In the genomic region with DNA sequence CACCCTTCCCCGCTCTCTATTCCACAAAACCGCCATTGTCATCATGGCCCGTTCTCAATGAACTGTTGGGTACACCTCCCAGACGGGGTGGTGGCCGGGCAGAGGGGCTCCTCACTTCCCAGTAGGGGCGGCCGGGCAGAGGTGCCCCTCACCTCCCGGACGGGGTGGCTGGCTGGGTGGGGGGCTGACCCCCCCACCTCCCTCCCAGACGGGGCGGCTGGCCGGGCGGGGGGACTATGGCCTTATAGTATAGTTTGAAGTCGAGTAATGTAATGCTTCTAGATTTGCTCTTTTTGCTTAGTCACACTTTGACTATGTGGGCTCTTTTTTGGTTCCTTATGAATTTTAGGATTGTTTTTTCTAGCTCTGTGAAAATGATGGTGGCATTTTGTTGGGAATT, we compare ENCODE assay signal across 16 cellular contexts. TPM values are rescaled to one million over a fixed set of nuclear protein-coding genes. Genes with fewer than 3 reads are reported as not detected.
"Had no signal": no experiment of that assay in that cellular context is flagged by ENCODE, and none has a peak within 500 bp of the region (broad histone marks: within the 10 kb centered on the region; RNA-seq: fewer than 3 reads in every experiment).

No MANE protein-coding gene starts in this region.

RNA-seq across cellular contexts. Expression of a gene that starts 28.5 kb away (rescaled TPM):
- total RNA-seq: hepatocyte, kidney epithelial cell, left ventricle myocardium inferior, lung, mesothelial cell of epicardium, mononuclear cell, natural killer cell, omental fat pad, ovary, prostate gland, sigmoid colon, spleen, temporal lobe, tibial nerve, ureter, uterus had no signal

RNA-seq across cellular contexts. Expression of a gene that starts 31.1 kb away (rescaled TPM):
- total RNA-seq: mesothelial cell of epicardium, temporal lobe had no signal

RNA-seq across cellular contexts. Expression of a gene that starts 37.3 kb away (rescaled TPM):
- total RNA-seq: left ventricle myocardium inferior, mononuclear cell, natural killer cell, omental fat pad, ovary, prostate gland, sigmoid colon, spleen, temporal lobe, tibial nerve, ureter, uterus had no signal

RNA-seq across cellular contexts. Expression of a gene that starts 43.6 kb away (rescaled TPM):
- total RNA-seq: hepatocyte, kidney epithelial cell, left ventricle myocardium inferior, lung, mesothelial cell of epicardium, mononuclear cell, natural killer cell, omental fat pad, ovary, prostate gland, sigmoid colon, spleen, temporal lobe, tibial nerve, ureter, uterus had no signal
